39 cellular contexts compared by ENCODE assay signal in genomic region chr3:39454818-39455217, GRCh38. TPM values are rescaled to one million over a fixed set of nuclear protein-coding genes. Genes with fewer than 3 reads are reported as not detected.
"Had no signal": no experiment of that assay in that cellular context is flagged by ENCODE, and none has a peak within 500 bp of the region (broad histone marks: within the 10 kb centered on the region; RNA-seq: fewer than 3 reads in every experiment).

No MANE protein-coding gene starts in this region.

- H3K36me3 Mint-ChIP-seq: activated CD4-positive, alpha-beta memory T cell treated with anti-CD3 and anti-CD28 coated beads for 36 hours; activated naive CD4-positive, alpha-beta T cell treated with anti-CD3 and anti-CD28 coated beads, Interleukin-2, amount 50 U/mL, for 72 hours; activated naive CD8-positive, alpha-beta T cell treated with anti-CD3 and anti-CD28 coated beads for 36 hours had no signal

- H3K27ac Mint-ChIP-seq: activated B cell treated with CpG ODN at 0.5 μM for 24 hours; activated CD4-positive, alpha-beta memory T cell treated with anti-CD3 and anti-CD28 coated beads for 36 hours; activated CD4-positive, alpha-beta T cell treated with anti-CD3 and anti-CD28 coated beads, Interleukin-2, amount 10 ng/mL, durations not matched to agents 24 days and 14 days; activated CD8-positive, alpha-beta T cell treated with anti-CD3 and anti-CD28 coated beads for 36 hours; activated naive CD4-positive, alpha-beta T cell treated with anti-CD3 and anti-CD28 coated beads for 36 hours; activated naive CD4-positive, alpha-beta T cell treated with anti-CD3 and anti-CD28 coated beads, Interleukin-2, amount 50 U/mL, for 72 hours; activated naive CD8-positive, alpha-beta T cell treated with anti-CD3 and anti-CD28 coated beads for 36 hours; activated T-cell treated with anti-CD3 and anti-CD28 coated beads, Interleukin-2, amount 50 U/mL, for 72 hours; activated T-helper 1 cell treated with anti-CD3 and anti-CD28 coated beads, Interleukin-12 subunit alpha, Interleukin-12 subunit beta, Interleukin-2, Interleukin-4 antibody, amounts not matched to agents 30 ng/mL and 10 ng/mL and 1 ng/mL, durations not matched to agents 14 hours and 24 hours and 36 hours; activated T-helper 17 cell treated with anti-CD3 and anti-CD28 coated beads, Interleukin-2, amount 50 U/mL, for 72 hours; T-helper 1 cell treated with Interleukin-12 subunit alpha and Interleukin-12 subunit beta and Interleukin-4 antibody, amounts not matched to agents 30 μg/mL and 1 μg/mL, for 36 hours; T-helper 2 cell treated with Interferon-gamma antibody and Interleukin-4, amounts not matched to agents 5 μg/mL and 100 μg/mL, for 36 hours had no signal

- H3K27ac ChIP-seq: adrenal gland, body of pancreas, brain microvascular endothelial cell, breast epithelium, VCaP had no signal

- H3K36me3 ChIP-seq: adrenal gland, brain microvascular endothelial cell, breast epithelium had no signal

- DNase-seq: activated B cell treated with CpG ODN at 0.5 μM for 24 hours; activated CD4-positive, alpha-beta memory T cell treated with anti-CD3 and anti-CD28 coated beads for 36 hours; activated CD4-positive, alpha-beta T cell treated with anti-CD3 and anti-CD28 coated beads for 4 hours; activated CD4-positive, alpha-beta T cell treated with anti-CD3 and anti-CD28 coated beads, Interleukin-2, amount 10 ng/mL, durations not matched to agents 24 days and 14 days; activated CD4-positive, alpha-beta T cell treated with anti-CD3 and anti-CD28 coated beads, Interleukin-2, amount 50 U/mL, for 1 hour; activated CD4-positive, alpha-beta T cell treated with anti-CD3 and anti-CD28 coated beads, Interleukin-2, amount 50 U/mL, for 4 hours; activated CD4-positive, CD25-positive, alpha-beta regulatory T cell treated with anti-CD3 and anti-CD28 coated beads, Interleukin-2, amount 50 U/mL, for 72 hours; activated CD8-positive, alpha-beta memory T cell treated with anti-CD3 and anti-CD28 coated beads, Interleukin-2, amount 50 U/mL, for 4 hours; activated CD8-positive, alpha-beta T cell treated with anti-CD3 and anti-CD28 coated beads for 36 hours; activated effector memory CD4-positive, alpha-beta T cell treated with anti-CD3 and anti-CD28 coated beads, Interleukin-2, amount 50 U/mL, for 16 hours; activated gamma-delta T cell treated with Interleukin-2 at 50 U/mL for 16 hours; activated naive CD4-positive, alpha-beta T cell; activated naive CD4-positive, alpha-beta T cell treated with anti-CD3 and anti-CD28 coated beads for 36 hours; activated naive CD4-positive, alpha-beta T cell treated with anti-CD3 and anti-CD28 coated beads, Interleukin-2, amount 50 U/mL, for 16 hours; activated naive CD8-positive, alpha-beta T cell treated with anti-CD3 and anti-CD28 coated beads for 36 hours; activated T-cell treated with anti-CD3 and anti-CD28 coated beads for 4 hours; activated T-cell treated with anti-CD3 and anti-CD28 coated beads, Interleukin-2, amount 50 U/mL, for 1 hour; activated T-cell treated with anti-CD3 and anti-CD28 coated beads, Interleukin-2, amount 50 U/mL, for 4 hours; activated T-cell treated with anti-CD3 and anti-CD28 coated beads, Interleukin-2, amount 50 U/mL, for 72 hours; adrenal gland; amniotic stem cell; body of pancreas; brain microvascular endothelial cell; cerebellar nuclear complex; T-helper 1 cell; T-helper 2 cell; T-helper 9 cell had no signal

- FAIRE-seq: astrocyte, TTC549 had no signal

- H3K4me1 ChIP-seq: adrenal gland, body of pancreas, breast epithelium had no signal

- ATAC-seq: activated CD8-positive, alpha-beta T cell treated with anti-CD3 and anti-CD28 coated beads for 36 hours; activated naive CD4-positive, alpha-beta T cell treated with anti-CD3 and anti-CD28 coated beads, Interleukin-2, amount 50 U/mL, for 72 hours; activated T-cell treated with anti-CD3 and anti-CD28 coated beads, Interleukin-2, amount 50 U/mL, for 4 hours; activated T-cell treated with anti-CD3 and anti-CD28 coated beads, Interleukin-2, amount 50 U/mL, for 72 hours; activated T-helper 17 cell treated with anti-CD3 and anti-CD28 coated beads, Interleukin-2, amount 50 U/mL, for 72 hours; body of pancreas had no signal

- H3K4me3 ChIP-seq: adrenal gland, body of pancreas, breast epithelium had no signal

- H3K4me1 Mint-ChIP-seq: activated B cell treated with CpG ODN at 0.5 μM for 24 hours; activated CD4-positive, alpha-beta T cell treated with anti-CD3 and anti-CD28 coated beads, Interleukin-2, amount 10 ng/mL, durations not matched to agents 24 days and 14 days; activated naive CD8-positive, alpha-beta T cell treated with anti-CD3 and anti-CD28 coated beads for 36 hours; activated T-helper 17 cell treated with anti-CD3 and anti-CD28 coated beads, Interleukin-2, amount 50 U/mL, for 72 hours; central memory CD8-positive, alpha-beta T cell had no signal

- H3K27me3 ChIP-seq: body of pancreas, brain microvascular endothelial cell, breast epithelium had no signal

- H3K9me3 Mint-ChIP-seq: activated B cell treated with CpG ODN at 0.5 μM for 24 hours; activated CD4-positive, alpha-beta memory T cell treated with anti-CD3 and anti-CD28 coated beads for 36 hours; activated CD4-positive, alpha-beta T cell treated with anti-CD3 and anti-CD28 coated beads, Interleukin-2, amount 10 ng/mL, durations not matched to agents 24 days and 14 days; activated CD8-positive, alpha-beta T cell treated with anti-CD3 and anti-CD28 coated beads for 36 hours; activated naive CD4-positive, alpha-beta T cell treated with anti-CD3 and anti-CD28 coated beads for 36 hours; activated naive CD4-positive, alpha-beta T cell treated with anti-CD3 and anti-CD28 coated beads, Interleukin-2, amount 50 U/mL, for 72 hours; activated naive CD8-positive, alpha-beta T cell treated with anti-CD3 and anti-CD28 coated beads for 36 hours; activated T-cell treated with anti-CD3 and anti-CD28 coated beads, Interleukin-2, amount 50 U/mL, for 4 hours; activated T-cell treated with anti-CD3 and anti-CD28 coated beads, Interleukin-2, amount 50 U/mL, for 72 hours; activated T-helper 1 cell treated with anti-CD3 and anti-CD28 coated beads, Interleukin-12 subunit alpha, Interleukin-12 subunit beta, Interleukin-2, Interleukin-4 antibody, amounts not matched to agents 30 ng/mL and 10 ng/mL and 1 ng/mL, durations not matched to agents 14 hours and 24 hours and 36 hours; activated T-helper 17 cell treated with anti-CD3 and anti-CD28 coated beads, Interleukin-2, amount 50 U/mL, for 72 hours; central memory CD8-positive, alpha-beta T cell; T-helper 1 cell treated with Interleukin-12 subunit alpha and Interleukin-12 subunit beta and Interleukin-4 antibody, amounts not matched to agents 30 μg/mL and 1 μg/mL, for 36 hours; T-helper 2 cell treated with Interferon-gamma antibody and Interleukin-4, amounts not matched to agents 5 μg/mL and 100 μg/mL, for 36 hours had no signal

- H3K4me3 Mint-ChIP-seq: activated B cell treated with CpG ODN at 0.5 μM for 24 hours; activated CD4-positive, alpha-beta memory T cell treated with anti-CD3 and anti-CD28 coated beads for 36 hours; activated CD4-positive, alpha-beta T cell treated with anti-CD3 and anti-CD28 coated beads, Interleukin-2, amount 10 ng/mL, durations not matched to agents 24 days and 14 days; activated CD8-positive, alpha-beta T cell treated with anti-CD3 and anti-CD28 coated beads for 36 hours; activated naive CD4-positive, alpha-beta T cell treated with anti-CD3 and anti-CD28 coated beads for 36 hours; activated naive CD8-positive, alpha-beta T cell treated with anti-CD3 and anti-CD28 coated beads for 36 hours; activated T-cell treated with anti-CD3 and anti-CD28 coated beads, Interleukin-2, amount 50 U/mL, for 4 hours; activated T-cell treated with anti-CD3 and anti-CD28 coated beads, Interleukin-2, amount 50 U/mL, for 72 hours; activated T-helper 1 cell treated with anti-CD3 and anti-CD28 coated beads, Interleukin-12 subunit alpha, Interleukin-12 subunit beta, Interleukin-2, Interleukin-4 antibody, amounts not matched to agents 30 ng/mL and 10 ng/mL and 1 ng/mL, durations not matched to agents 14 hours and 24 hours and 36 hours; activated T-helper 17 cell treated with anti-CD3 and anti-CD28 coated beads, Interleukin-2, amount 50 U/mL, for 72 hours; central memory CD8-positive, alpha-beta T cell; T-helper 1 cell treated with Interleukin-12 subunit alpha and Interleukin-12 subunit beta and Interleukin-4 antibody, amounts not matched to agents 30 μg/mL and 1 μg/mL, for 36 hours; T-helper 2 cell treated with Interferon-gamma antibody and Interleukin-4, amounts not matched to agents 5 μg/mL and 100 μg/mL, for 36 hours had no signal

- H3K9me3 ChIP-seq: adrenal gland, body of pancreas, breast epithelium had no signal

RNA-seq across cellular contexts. Expression of gene MOBP, which starts 12.7 kb away (rescaled TPM):
- total RNA-seq: activated CD4-positive, alpha-beta memory T cell treated with anti-CD3 and anti-CD28 coated beads for 36 hours; activated CD4-positive, alpha-beta T cell treated with anti-CD3 and anti-CD28 coated beads, Interleukin-2, amount 10 ng/mL, durations not matched to agents 24 days and 14 days; activated CD8-positive, alpha-beta memory T cell treated with anti-CD3 and anti-CD28 coated beads for 36 hours; activated CD8-positive, alpha-beta T cell treated with anti-CD3 and anti-CD28 coated beads for 36 hours; activated naive CD4-positive, alpha-beta T cell treated with anti-CD3 and anti-CD28 coated beads for 36 hours; activated naive CD4-positive, alpha-beta T cell treated with anti-CD3 and anti-CD28 coated beads, Interleukin-2, amount 50 U/mL, for 72 hours; activated naive CD8-positive, alpha-beta T cell treated with anti-CD3 and anti-CD28 coated beads for 36 hours; activated T-cell treated with anti-CD3 and anti-CD28 coated beads, Interleukin-2, amount 50 U/mL, for 4 hours; activated T-helper 1 cell treated with anti-CD3 and anti-CD28 coated beads, Interleukin-12 subunit alpha, Interleukin-12 subunit beta, Interleukin-2, Interleukin-4 antibody, amounts not matched to agents 30 ng/mL and 10 ng/mL and 1 ng/mL, durations not matched to agents 14 hours and 24 hours and 36 hours; activated T-helper 17 cell treated with anti-CD3 and anti-CD28 coated beads, Interleukin-2, amount 50 U/mL, for 72 hours; body of pancreas; chondrocyte had no signal
